In the genomic region with DNA sequence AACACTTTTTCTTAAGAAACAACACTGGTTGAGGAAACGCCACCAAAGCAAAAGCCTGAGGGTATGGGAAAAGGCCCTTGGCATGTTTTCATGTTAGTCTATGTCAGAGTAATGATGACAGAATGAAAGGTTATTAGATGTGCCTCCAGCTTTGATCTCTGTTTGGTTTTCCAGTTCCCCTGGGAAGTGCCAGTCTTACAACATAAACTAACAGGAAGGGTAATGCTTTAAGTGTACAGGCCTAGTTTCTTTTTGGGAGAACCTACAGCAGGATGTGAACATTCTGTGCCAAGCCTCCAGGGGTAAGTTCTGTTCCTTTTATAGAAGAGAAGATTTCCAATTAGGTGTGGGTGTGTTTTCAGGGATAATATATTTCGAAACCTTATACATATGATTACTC, we compare ENCODE assay signal across 11 cellular contexts.
A peak's percentile ranks its signal among the peaks of the same experiment; 100 is the strongest.
DNase-seq lines count a peak whose midpoint lies in the region; ATAC-seq lines count a peak whose summit lies in the region.
"Had no signal": no experiment of that assay in that cellular context is flagged by ENCODE, and none has a peak within 500 bp of the region (broad histone marks: within the 10 kb centered on the region; RNA-seq: fewer than 3 reads in every experiment).

No MANE protein-coding gene starts in this region.

- DNase-seq in Daoy (ENCODE audit: low read depth), result peak; percentile 51
- peak; percentile 29 for DNase-seq in SW480 (ENCODE audit: low spot score)
- DNase-seq in fibroblast of the conjunctiva (ENCODE audit: low read depth), result peak; percentile 66
- peak; percentile 88 for DNase-seq in renal cortical epithelial cell (ENCODE audit: low read depth)
- DNase-seq in stimulated activated CD4-positive, alpha-beta T cell treated with anti-CD3 and anti-CD28 coated beads, Interleukin-2, amount 100 ng/mL, for 48 hours, result no peak
- DNase-seq in NCI-H2227 treated with DMSO at 0.1 percent for 48 hours (lab: John Stamatoyannopoulos, UW), result no peak
- no peak for DNase-seq in AG08396 (ENCODE audit: low spot score)
- DNase-seq: activated CD4-positive, alpha-beta memory T cell treated with anti-CD3 and anti-CD28 coated beads, Interleukin-2, amount 10 ng/mL, durations not matched to agents 7 days and 5 days; NCI-H510A; occipital lobe had no signal

- no peak for ATAC-seq in GM21360 (IDR thresholded peaks at IDR 0.05; ENCODE audit: unreplicated experiment)

Comparison
In these comparisons a context has a peak if more than half of its experiments do, and no peak if none do; other contexts are left out.
1. DNase-seq: peak in Daoy (single experiment), SW480 (single experiment), fibroblast of the conjunctiva (single experiment) and renal cortical epithelial cell (single experiment); none in stimulated activated CD4-positive, alpha-beta T cell treated with anti-CD3 and anti-CD28 coated beads, Interleukin-2, amount 100 ng/mL, for 48 hours (0 of 2), NCI-H2227 treated with DMSO at 0.1 percent for 48 hours (single experiment) and AG08396 (single experiment).